8 cellular contexts compared by ENCODE assay signal in the genomic region with DNA sequence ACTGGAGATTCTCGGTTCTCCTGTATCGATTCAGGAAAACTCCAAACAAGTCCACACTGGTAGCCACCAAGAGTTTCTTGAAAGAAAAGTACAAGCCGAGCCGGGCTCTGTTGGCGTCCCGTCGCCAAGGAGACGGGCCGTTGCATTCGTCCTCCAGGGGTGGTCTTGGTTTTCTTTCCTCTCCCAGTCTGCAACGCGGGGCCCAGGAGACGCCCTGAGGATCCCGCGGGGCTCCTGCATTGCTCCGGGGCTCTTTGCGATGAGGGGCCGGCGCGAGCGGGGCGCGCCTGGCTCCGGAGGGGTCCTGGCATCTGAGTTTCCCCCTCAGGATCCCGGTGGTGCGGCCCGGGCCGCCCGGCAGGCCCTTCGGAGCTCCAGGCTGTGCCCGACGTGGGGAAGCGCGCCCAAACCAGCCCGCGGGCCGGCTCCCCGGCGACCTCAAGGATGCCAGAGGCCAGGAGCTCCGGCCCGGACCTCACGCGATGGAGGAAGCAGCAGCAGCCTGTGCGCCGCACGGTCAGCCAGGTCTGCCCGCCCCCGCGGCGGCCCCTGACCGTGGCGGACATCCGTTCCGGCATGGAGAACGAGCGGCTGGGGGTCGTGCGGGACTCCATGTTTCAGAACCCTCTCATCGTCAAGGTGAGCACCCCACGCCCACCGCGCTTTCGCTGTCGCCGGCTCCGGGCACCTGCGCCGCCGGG. TPM values are rescaled to one million over a fixed set of nuclear protein-coding genes. Genes with fewer than 3 reads are reported as not detected.
A peak's percentile ranks its signal among the peaks of the same experiment; 100 is the strongest.
DNase-seq lines count a peak whose midpoint lies in the region; ATAC-seq and TF ChIP-seq lines count a peak whose summit lies in the region.
"Had no signal": no experiment of that assay in that cellular context is flagged by ENCODE, and none has a peak within 500 bp of the region (broad histone marks: within the 10 kb centered on the region; RNA-seq: fewer than 3 reads in every experiment).

Gene CFAP77 (plus strand): TSS at position 384 of the 701 bp plus-strand sequence. CDS start 61 bp downstream, at position 445.

- TF ChIP-seq CTCF in GM13976 (IDR thresholded peaks at IDR 0.05; ENCODE audit: borderline replicate concordance, control extremely low read depth, extremely low read depth, insufficient read depth, missing control alignments) (no peak), fibroblast of mammary gland (conservative IDR thresholded peaks at IDR 0.05; ENCODE audit: control insufficient read depth, insufficient read depth, low read depth, low read length) (no peak), nephron (IDR thresholded peaks at IDR 0.05; ENCODE audit: unreplicated experiment in 3 of 3) (no peak)

- peaks cover 12% of the 10 kb centered on the region for H3K36me3 Mint-ChIP-seq in activated T-cell treated with anti-CD3 and anti-CD28 coated beads, Interleukin-2, amount 50 U/mL, for 24 hours (ENCODE audit: low read depth)
- no peaks in the 10 kb centered on the region for H3K36me3 Mint-ChIP-seq in nephron (ENCODE audit: low read depth)

- no peak for ATAC-seq in GM19395 (IDR thresholded peaks at IDR 0.05; ENCODE audit: unreplicated experiment)

- H3K4me3 ChIP-seq in fibroblast of mammary gland (ENCODE audit: control insufficient read depth, low read depth, low read length), result peak within 1 kb of the TSS; percentile 36

- peaks cover 43% of the 10 kb centered on the region for H3K27me3 Mint-ChIP-seq in activated T-cell treated with anti-CD3 and anti-CD28 coated beads, Interleukin-2, amount 50 U/mL, for 24 hours
- peaks cover 75% of the 10 kb centered on the region for H3K27me3 Mint-ChIP-seq in nephron (ENCODE audit: low read depth)

- in situ Hi-C loops in GM13976 (cut with MboI; ENCODE audit: low sequenced_read_pairs, unreplicated experiment), result loop anchor here (10.0 kb wide), 1 partner anchor 165 kb away; no protein-coding TSS in a partner anchor

- peaks cover 44% of the 10 kb centered on the region for H3K4me1 Mint-ChIP-seq in activated T-cell treated with anti-CD3 and anti-CD28 coated beads, Interleukin-2, amount 50 U/mL, for 24 hours (ENCODE audit: low read depth)
- H3K4me1 Mint-ChIP-seq in nephron, result peaks cover 17% of the 10 kb centered on the region

- peak within 1 kb of the TSS; percentile 50 for H3K27ac Mint-ChIP-seq in activated T-cell treated with anti-CD3 and anti-CD28 coated beads, Interleukin-2, amount 50 U/mL, for 24 hours
- no peak within 1 kb of the TSS for H3K27ac Mint-ChIP-seq in nephron

- no peaks in the 10 kb centered on the region for H3K9me3 Mint-ChIP-seq in activated T-cell treated with anti-CD3 and anti-CD28 coated beads, Interleukin-2, amount 50 U/mL, for 24 hours
- H3K9me3 Mint-ChIP-seq in nephron, result no peaks in the 10 kb centered on the region
- H3K9me3 Mint-ChIP-seq: activated naive CD4-positive, alpha-beta T cell treated with anti-CD3 and anti-CD28 coated beads, Interleukin-2, amount 50 U/mL, for 72 hours had no signal

- DNase-seq in GM13976 (ENCODE audit: low spot score) (peak; percentile 71), NCI-H2171 (lab: John Stamatoyannopoulos, UW) (peak; percentile 36), fibroblast of mammary gland (ENCODE audit: low read depth) (peak; percentile 46), H4 (ENCODE audit: low spot score) (no peak)
- DNase-seq in activated T-cell treated with anti-CD3 and anti-CD28 coated beads, Interleukin-2, amount 50 U/mL, for 24 hours, result peak; percentile 68

- H3K4me3 Mint-ChIP-seq in activated T-cell treated with anti-CD3 and anti-CD28 coated beads, Interleukin-2, amount 50 U/mL, for 24 hours, result peak within 1 kb of the TSS; percentile 65
- H3K4me3 Mint-ChIP-seq in nephron, result peak within 1 kb of the TSS; percentile 73 to 80 (median 77)

RNA-seq across cellular contexts. Expression of gene CFAP77, which starts in this region (rescaled TPM):
- not detected in 2 replicates for total RNA-seq in H4 (2014; rRNA removed; shearing (Covaris generic))
- total RNA-seq: activated naive CD4-positive, alpha-beta T cell treated with anti-CD3 and anti-CD28 coated beads, Interleukin-2, amount 50 U/mL, for 72 hours had no signal
